In genomic region chr22:39348909-39349505, GRCh38 we compare ENCODE assay signal across 1 cellular context.
TF ChIP-seq lines count a peak whose summit lies in the region.

No MANE protein-coding gene starts in this region.

TF ChIP-seq in H1, 55 proteins besides CTCF, POLR2A, EP300 and RAD21:
- TF ChIP-seq CEBPB (IDR thresholded peaks at IDR 0.05; ENCODE audit: low read depth, low read length) (peak; percentile 92), NRF1 (IDR thresholded peaks at IDR 0.05; ENCODE audit: low read depth, low read length) (no peak), GTF2F1 (IDR thresholded peaks at IDR 0.05; ENCODE audit: borderline replicate concordance, low read depth, low read length) (no peak), YY1 (IDR thresholded peaks at IDR 0.05; ENCODE audit: low read depth, low read length) (no peak), ATF2 (IDR thresholded peaks at IDR 0.05; ENCODE audit: low read length) (peak; percentile 85; the same call in 1 of the 2 replicates), CREB1 (IDR thresholded peaks at IDR 0.05) (0 out of 2 replicates have a peak, but pooled peaks have one; percentile 33), TBP (IDR thresholded peaks at IDR 0.05; ENCODE audit: low read depth, low read length) (no peak), USF2 (IDR thresholded peaks at IDR 0.05; ENCODE audit: low read length) (no peak), JUND (IDR thresholded peaks at IDR 0.05; ENCODE audit: low read length) (peak; percentile 89), HDAC6 (IDR thresholded peaks at IDR 0.05; ENCODE audit: low read depth, low read length) (no peak), JUN (IDR thresholded peaks at IDR 0.05; ENCODE audit: low read depth, low read length) (0 out of 2 replicates have a peak, but pooled peaks have one; percentile 28)
